In genomic region chr12:40101747-40102146, GRCh38 we compare ENCODE assay signal across 31 cellular contexts.
"Had no signal": no experiment of that assay in that cellular context is flagged by ENCODE, and none has a peak within 500 bp of the region (broad histone marks: within the 10 kb centered on the region; RNA-seq: fewer than 3 reads in every experiment).

No MANE protein-coding gene starts in this region.

- DNase-seq: activated B cell treated with CpG ODN at 0.5 μM for 24 hours; activated CD4-positive, alpha-beta memory T cell treated with anti-CD3 and anti-CD28 coated beads for 36 hours; activated CD4-positive, alpha-beta T cell treated with anti-CD3 and anti-CD28 coated beads for 4 hours; activated CD4-positive, alpha-beta T cell treated with anti-CD3 and anti-CD28 coated beads, Interleukin-2, amount 10 ng/mL, durations not matched to agents 24 days and 14 days; activated CD4-positive, alpha-beta T cell treated with anti-CD3 and anti-CD28 coated beads, Interleukin-2, amount 50 U/mL, for 1 hour; activated CD4-positive, alpha-beta T cell treated with anti-CD3 and anti-CD28 coated beads, Interleukin-2, amount 50 U/mL, for 4 hours; activated CD4-positive, CD25-positive, alpha-beta regulatory T cell treated with anti-CD3 and anti-CD28 coated beads, Interleukin-2, amount 50 U/mL, for 72 hours; activated CD8-positive, alpha-beta memory T cell treated with anti-CD3 and anti-CD28 coated beads, Interleukin-2, amount 50 U/mL, for 4 hours; activated CD8-positive, alpha-beta T cell treated with anti-CD3 and anti-CD28 coated beads for 36 hours; activated gamma-delta T cell; activated naive CD4-positive, alpha-beta T cell treated with anti-CD3 and anti-CD28 coated beads, Interleukin-2, amount 10 ng/mL, durations not matched to agents 7 days and 5 days; activated naive CD4-positive, alpha-beta T cell treated with Interleukin-2 at 50 U/mL for 16 hours; activated naive CD8-positive, alpha-beta T cell treated with anti-CD3 and anti-CD28 coated beads, Interleukin-2, amount 10 ng/mL, durations not matched to agents 7 days and 5 days; activated naive CD8-positive, alpha-beta T cell treated with anti-CD3 and anti-CD28 coated beads, Interleukin-2, amount 50 U/mL, for 24 hours; activated T-cell treated with anti-CD3 and anti-CD28 coated beads for 4 hours; activated T-cell treated with anti-CD3 and anti-CD28 coated beads, Interleukin-2, amount 50 U/mL, for 1 hour; activated T-cell treated with anti-CD3 and anti-CD28 coated beads, Interleukin-2, amount 50 U/mL, for 4 hours; activated T-cell treated with anti-CD3 and anti-CD28 coated beads, Interleukin-2, amount 50 U/mL, for 72 hours; amygdala; anterior cingulate cortex; caudate nucleus; cerebellar nuclear complex; T-helper 1 cell; T-helper 2 cell; T-helper 9 cell had no signal

- H3K9me3 ChIP-seq: ascending aorta had no signal

- FAIRE-seq: bronchial epithelial cell, TTC549 had no signal

- H3K4me3 ChIP-seq: ascending aorta, cardiac muscle cell had no signal

- H3K36me3 ChIP-seq: ascending aorta, cardiac muscle cell had no signal

- ATAC-seq: activated CD8-positive, alpha-beta T cell treated with anti-CD3 and anti-CD28 coated beads for 36 hours; activated naive CD8-positive, alpha-beta T cell treated with anti-CD3 and anti-CD28 coated beads, Interleukin-2, amount 50 U/mL, for 24 hours; activated T-cell treated with anti-CD3 and anti-CD28 coated beads, Interleukin-2, amount 50 U/mL, for 4 hours; activated T-cell treated with anti-CD3 and anti-CD28 coated beads, Interleukin-2, amount 50 U/mL, for 72 hours; activated T-helper 17 cell treated with anti-CD3 and anti-CD28 coated beads, Interleukin-2, amount 50 U/mL, for 72 hours had no signal

- H3K27ac ChIP-seq: ascending aorta, cardiac muscle cell, VCaP had no signal

- H3K27me3 ChIP-seq: ascending aorta, cardiac muscle cell had no signal
